15 cellular contexts compared by ENCODE assay signal in genomic region chr17:2227025-2227699, GRCh38.
DNase-seq lines count a peak whose midpoint lies in the region; ATAC-seq and TF ChIP-seq lines count a peak whose summit lies in the region.
"Had no signal": no experiment of that assay in that cellular context is flagged by ENCODE, and none has a peak within 500 bp of the region (broad histone marks: within the 10 kb centered on the region; RNA-seq: fewer than 3 reads in every experiment).

No MANE protein-coding gene starts in this region.

- H2AFZ ChIP-seq in SK-N-SH (ENCODE audit: low read depth): no peak overlapping the region

- H3K9me2 ChIP-seq in SK-N-SH: no peaks in the 10 kb centered on the region

- H3K4me3 ChIP-seq in SK-N-SH (ENCODE audit: low read depth in 2 of 2, low read length in 1 of 2) (no peak overlapping the region), fibroblast of villous mesenchyme (ENCODE audit: low read depth, low read length) (no peak overlapping the region), psoas muscle (no peak overlapping the region), gastroesophageal sphincter (no peak overlapping the region)
- H3K4me3 ChIP-seq in CD8-positive, alpha-beta T cell (ENCODE audit: low read depth, low read length): no peak overlapping the region
- H3K4me3 ChIP-seq: SJCRH30 had no signal

- WGBS in SK-N-SH (ENCODE audit: low lambda C conversion rate): 61% methylated on average over 6 of the region's 6 CpGs
- WGBS in psoas muscle, 3 donors: 43 to 67% (median 44%) methylated on average over 6 of the region's 6 CpGs
- WGBS in gastroesophageal sphincter (ENCODE audit: low coverage in 1 of 2), 2 donors: 63 to 80% methylated on average over 6 of the region's 6 CpGs

- H3K4me2 ChIP-seq in SK-N-SH: no peak overlapping the region

- H3K27ac ChIP-seq in SK-N-SH (ENCODE audit: low read depth in 2 of 2, low read length in 1 of 2): peak overlapping the region; percentile 11 to 53; a peak in 2 of 4 replicates
- H3K27ac ChIP-seq in psoas muscle: peak overlapping the region; percentile 65
- no peak overlapping the region for H3K27ac ChIP-seq in gastroesophageal sphincter
- no peak overlapping the region for H3K27ac ChIP-seq in CD8-positive, alpha-beta T cell (ENCODE audit: low read depth, low read length)
- H3K27ac ChIP-seq: SJCRH30 had no signal

- intact Hi-C loops in psoas muscle (cut with DNase I): no loop called here
- intact Hi-C loops in CD8-positive, alpha-beta T cell (cut with DNase I, micrococcal nuclease): no loop called here

- no peaks in the 10 kb centered on the region for H3K9me3 Mint-ChIP-seq in CD8-positive, alpha-beta T cell

- H3K27ac Mint-ChIP-seq in CD8-positive, alpha-beta T cell: no peak overlapping the region

- no peak for TF ChIP-seq EP300 in SK-N-SH (IDR thresholded peaks at IDR 0.05; ENCODE audit: borderline replicate concordance in 1 of 2, low read depth in 1 of 2, low read length in 1 of 2)
- no peak for TF ChIP-seq EP300 in gastroesophageal sphincter (IDR thresholded peaks at IDR 0.05)

- no peaks in the 10 kb centered on the region for H3K9me3 ChIP-seq in SK-N-SH
- no peaks in the 10 kb centered on the region for H3K9me3 ChIP-seq in psoas muscle
- H3K9me3 ChIP-seq in gastroesophageal sphincter: no peaks in the 10 kb centered on the region
- no peaks in the 10 kb centered on the region for H3K9me3 ChIP-seq in CD8-positive, alpha-beta T cell (ENCODE audit: low read length)
- H3K9me3 ChIP-seq: SJCRH30 had no signal

- peaks cover 54% of the 10 kb centered on the region for H3K4me1 Mint-ChIP-seq in CD8-positive, alpha-beta T cell (ENCODE audit: low read depth)

- DNase-seq in ELR (ENCODE audit: low read depth) (peak; percentile 47), SK-N-SH (peak; percentile 41), fibroblast of villous mesenchyme (ENCODE audit: low read depth) (peak; percentile 67), psoas muscle (no peak), H4 (ENCODE audit: low spot score) (no peak)
- no peak for DNase-seq in CD8-positive, alpha-beta T cell
- DNase-seq: AML-193, DMS53, H7, Kasumi-1, NCI-H2029 treated with DMSO at 0.1 percent for 48 hours, NCI-H524, SJCRH30 had no signal

- H3K27me3 Mint-ChIP-seq in CD8-positive, alpha-beta T cell (ENCODE audit: low read depth): no peaks in the 10 kb centered on the region

- TF ChIP-seq POLR2A in gastroesophageal sphincter (IDR thresholded peaks at IDR 0.05): no peak

- POLR2A ChIA-PET in SK-N-SH (lab: Yijun Ruan, JAX): no interaction called here
- POLR2A ChIA-PET in CD8-positive, alpha-beta T cell (lab: Charles Lee): no interaction called here

- H3K36me3 ChIP-seq in SK-N-SH (replicated peaks in 1 of 2; ENCODE audit: control insufficient read depth in 1 of 2, insufficient read depth in 2 of 2, low read length in 1 of 2) (peaks cover 2 to 9% of the 10 kb centered on the region in 2 experiments), psoas muscle (ENCODE audit: insufficient read depth in 1 of 2, low read depth in 1 of 2) (peaks cover 0 to 5% of the 10 kb centered on the region in 2 donors), gastroesophageal sphincter (peaks cover 0 to 5% of the 10 kb centered on the region in 2 donors)
- H3K36me3 ChIP-seq in CD8-positive, alpha-beta T cell (ENCODE audit: insufficient read depth, low read length): peaks cover 7% of the 10 kb centered on the region
- H3K36me3 ChIP-seq: SJCRH30 had no signal

- no peak overlapping the region for H3K4me3 Mint-ChIP-seq in CD8-positive, alpha-beta T cell

- no peaks in the 10 kb centered on the region for H3K27me3 ChIP-seq in SK-N-SH (ENCODE audit: insufficient read depth)
- no peaks in the 10 kb centered on the region for H3K27me3 ChIP-seq in psoas muscle (ENCODE audit: insufficient read depth in 3 of 3, low read length in 2 of 3)
- no peaks in the 10 kb centered on the region for H3K27me3 ChIP-seq in gastroesophageal sphincter
- no peaks in the 10 kb centered on the region for H3K27me3 ChIP-seq in CD8-positive, alpha-beta T cell (ENCODE audit: insufficient read depth, low read length)
- H3K27me3 ChIP-seq: SJCRH30 had no signal

- peaks cover 43% of the 10 kb centered on the region for H3K79me2 ChIP-seq in SK-N-SH (ENCODE audit: insufficient read depth)

- H3K9ac ChIP-seq in SK-N-SH: no peak overlapping the region

- TF ChIP-seq CTCF in SK-N-SH (IDR thresholded peaks at IDR 0.05) (no peak), fibroblast of villous mesenchyme (IDR thresholded peaks at IDR 0.05; ENCODE audit: insufficient read depth, low read depth, low read length) (no peak), psoas muscle (IDR thresholded peaks at IDR 0.05) (no peak), gastroesophageal sphincter (IDR thresholded peaks at IDR 0.05) (no peak)
- no peak for TF ChIP-seq CTCF in CD8-positive, alpha-beta T cell (IDR thresholded peaks at IDR 0.05)

- peaks cover 17 to 18% of the 10 kb centered on the region in 2 experiments for H3K4me1 ChIP-seq in SK-N-SH (ENCODE audit: control insufficient read depth in 1 of 2, insufficient read depth in 2 of 2, low read depth in 1 of 2, low read length in 1 of 2)
- peaks cover 53% of the 10 kb centered on the region for H3K4me1 ChIP-seq in psoas muscle
- peaks cover 0 to 51% (median 26%) of the 10 kb centered on the region in 3 donors for H3K4me1 ChIP-seq in gastroesophageal sphincter
- H3K4me1 ChIP-seq in CD8-positive, alpha-beta T cell (ENCODE audit: insufficient read depth, low read length): peaks cover 12% of the 10 kb centered on the region
- H3K4me1 ChIP-seq: SJCRH30 had no signal

- no peaks in the 10 kb centered on the region for H4K20me1 ChIP-seq in SK-N-SH (ENCODE audit: insufficient read depth)

- CTCF ChIA-PET in SK-N-SH (lab: Yijun Ruan, JAX): interaction anchor here (1.0 to 1.7 kb wide), 9 partner anchors 13 to 174 kb away, joined by 3 to 4 read pairs (median 4); no protein-coding TSS in a partner anchor
- CTCF ChIA-PET in CD8-positive, alpha-beta T cell (lab: Charles Lee): interaction anchor here (1.0 to 4.1 kb wide), 4 partner anchors 9 to 172 kb away, joined by 3 to 21 read pairs (median 5); partner anchors contain the start of gene HIC1

- no peak for TF ChIP-seq RAD21 in SK-N-SH (IDR thresholded peaks at IDR 0.05; ENCODE audit: low read length)

- ATAC-seq in psoas muscle (no peak), HG02588 (IDR thresholded peaks at IDR 0.05; ENCODE audit: unreplicated experiment) (no peak), gastroesophageal sphincter (no peak)
- no peak for ATAC-seq in CD8-positive, alpha-beta T cell

- H3K36me3 Mint-ChIP-seq in CD8-positive, alpha-beta T cell: peaks cover 48% of the 10 kb centered on the region

- peaks cover 3% of the 10 kb centered on the region for H3F3A ChIP-seq in SK-N-SH (replicated peaks; ENCODE audit: insufficient read depth)

TF ChIP-seq in SK-N-SH, 30 proteins besides CTCF, POLR2A, EP300 and RAD21:
- TF ChIP-seq ELF1 (IDR thresholded peaks at IDR 0.05) (no peak), FOXM1 (IDR thresholded peaks at IDR 0.05; ENCODE audit: low read depth) (no peak), MXI1 (IDR thresholded peaks at IDR 0.05; ENCODE audit: low read depth, low read length) (no peak), RCOR1 (IDR thresholded peaks at IDR 0.05; ENCODE audit: low read length) (no peak), GATA2 (CRISPR knock-in tag; IDR thresholded peaks at IDR 0.05) (0 out of 2 replicates have a peak, but pooled peaks have one; percentile 38), GABPA (IDR thresholded peaks at IDR 0.05; ENCODE audit: low read depth) (no peak)
TF ChIP-seq in SK-N-SH: peak in this region for 1.

Comparison
In these comparisons a context has a peak if more than half of its experiments do, and no peak if none do; other contexts are left out.
1. DNase-seq: peak in ELR (single experiment), SK-N-SH (single experiment) and fibroblast of villous mesenchyme (single experiment); none in psoas muscle (0 of 2), H4 (single experiment) and CD8-positive, alpha-beta T cell (0 of 7).
2. H3K27ac ChIP-seq: peak in SK-N-SH (2 of 2) and psoas muscle (single experiment); none in gastroesophageal sphincter (0 of 4) and CD8-positive, alpha-beta T cell (single experiment).